ENCODE assay signal across 18 cellular contexts in genomic region chr2:110103060-110103961, GRCh38. TPM values are rescaled to one million over a fixed set of nuclear protein-coding genes. Genes with fewer than 3 reads are reported as not detected.
DNase-seq lines count a peak whose midpoint lies in the region; ATAC-seq, FAIRE-seq and TF ChIP-seq lines count a peak whose summit lies in the region.
"Had no signal": no experiment of that assay in that cellular context is flagged by ENCODE, and none has a peak within 500 bp of the region (broad histone marks: within the 10 kb centered on the region; RNA-seq: fewer than 3 reads in every experiment).

No MANE protein-coding gene starts in this region.

- H3K4me1 Mint-ChIP-seq in astrocyte (ENCODE audit: low read depth, unreplicated experiment), result peaks cover 37% of the 10 kb centered on the region
- H3K4me1 Mint-ChIP-seq: neural crest cell had no signal

- H3K27me3 Mint-ChIP-seq in astrocyte (ENCODE audit: low read depth, unreplicated experiment), result peaks cover 4% of the 10 kb centered on the region

- no peak for FAIRE-seq in astrocyte (lab: Jason Lieb, UNC)
- no peak for FAIRE-seq in HTR-8/SVneo (lab: Jason Lieb, UNC)
- FAIRE-seq: TTC549 had no signal

- H3K27ac ChIP-seq in astrocyte (ENCODE audit: low read depth, low read length) (peak overlapping the region; percentile 99), gastroesophageal sphincter (peak overlapping the region in 3 of 4 donors; percentile 68 to 83 (median 71))

- TF ChIP-seq POLR2A in gastroesophageal sphincter (IDR thresholded peaks at IDR 0.05), result no peak

- H3K4me3 ChIP-seq in astrocyte (ENCODE audit: insufficient read depth, low read depth, low read length), result no peak overlapping the region
- H3K4me3 ChIP-seq in gastroesophageal sphincter, result no peak overlapping the region
- H3K4me3 ChIP-seq: right atrium auricular region, tibial nerve had no signal

- H3K36me3 Mint-ChIP-seq in astrocyte (ENCODE audit: low read depth, unreplicated experiment), result no peaks in the 10 kb centered on the region

- peak overlapping the region; percentile 88 for H3K9ac ChIP-seq in astrocyte (ENCODE audit: low read length)

- H3K9me3 Mint-ChIP-seq in astrocyte (ENCODE audit: unreplicated experiment), result peaks cover 6% of the 10 kb centered on the region
- H3K9me3 Mint-ChIP-seq: activated T-helper 1 cell treated with anti-CD3 and anti-CD28 coated beads, Interleukin-12 subunit alpha, Interleukin-12 subunit beta, Interleukin-2, Interleukin-4 antibody, amounts not matched to agents 30 ng/mL and 10 ng/mL and 1 ng/mL, durations not matched to agents 14 hours and 24 hours and 36 hours; neural crest cell had no signal

- H2AFZ ChIP-seq in astrocyte (ENCODE audit: low read depth, low read length), result no peak overlapping the region

- H3K36me3 ChIP-seq in astrocyte (ENCODE audit: insufficient read depth, low read length), result no peaks in the 10 kb centered on the region
- H3K36me3 ChIP-seq in gastroesophageal sphincter, result no peaks in the 10 kb centered on the region
- H3K36me3 ChIP-seq: right atrium auricular region, tibial nerve had no signal

- H3K4me3 Mint-ChIP-seq in astrocyte (ENCODE audit: unreplicated experiment), result no peak overlapping the region
- H3K4me3 Mint-ChIP-seq: activated T-helper 1 cell treated with anti-CD3 and anti-CD28 coated beads, Interleukin-12 subunit alpha, Interleukin-12 subunit beta, Interleukin-2, Interleukin-4 antibody, amounts not matched to agents 30 ng/mL and 10 ng/mL and 1 ng/mL, durations not matched to agents 14 hours and 24 hours and 36 hours; neural crest cell had no signal

- no peak for TF ChIP-seq EP300 in gastroesophageal sphincter (IDR thresholded peaks at IDR 0.05)

- H3K79me2 ChIP-seq in astrocyte (ENCODE audit: insufficient read depth, low read length), result peaks cover 13% of the 10 kb centered on the region

- H3K4me1 ChIP-seq in astrocyte (ENCODE audit: insufficient read depth, low read length) (peaks cover 67% of the 10 kb centered on the region), gastroesophageal sphincter (peaks cover 0 to 19% (median 11%) of the 10 kb centered on the region in 3 donors)

- H3K27me3 ChIP-seq in astrocyte (ENCODE audit: insufficient read depth, low read length), result no peaks in the 10 kb centered on the region
- H3K27me3 ChIP-seq in gastroesophageal sphincter, result peaks cover 23% of the 10 kb centered on the region
- H3K27me3 ChIP-seq: right atrium auricular region had no signal

- no peak overlapping the region for H3K4me2 ChIP-seq in astrocyte (ENCODE audit: low read length)

- WGBS in gastroesophageal sphincter (ENCODE audit: low coverage in 1 of 2), 2 donors, result 100% methylated on average over 1 of the region's 20 CpGs; no CpG with 5 or more reads in 1 of the 2 donors

- no peak for ATAC-seq in gastroesophageal sphincter
- ATAC-seq in GM19397 (IDR thresholded peaks at IDR 0.05; ENCODE audit: unreplicated experiment), result no peak

- peak overlapping the region; percentile 98 for H3K27ac Mint-ChIP-seq in astrocyte (ENCODE audit: unreplicated experiment)
- H3K27ac Mint-ChIP-seq: activated T-helper 1 cell treated with anti-CD3 and anti-CD28 coated beads, Interleukin-12 subunit alpha, Interleukin-12 subunit beta, Interleukin-2, Interleukin-4 antibody, amounts not matched to agents 30 ng/mL and 10 ng/mL and 1 ng/mL, durations not matched to agents 14 hours and 24 hours and 36 hours had no signal

- TF ChIP-seq CTCF in astrocyte (IDR thresholded peaks at IDR 0.05; ENCODE audit: insufficient read depth, low read depth, low read length), result no peak
- TF ChIP-seq CTCF in gastroesophageal sphincter (IDR thresholded peaks at IDR 0.05), result no peak

- no peaks in the 10 kb centered on the region for H3K9me3 ChIP-seq in astrocyte (ENCODE audit: insufficient read depth, low read depth, low read length)
- no peaks in the 10 kb centered on the region for H3K9me3 ChIP-seq in gastroesophageal sphincter
- H3K9me3 ChIP-seq: right atrium auricular region had no signal

- H4K20me1 ChIP-seq in astrocyte (ENCODE audit: insufficient read depth, low read length), result no peaks in the 10 kb centered on the region

- DNase-seq in HK-2 (ENCODE audit: unreplicated experiment), result peak; percentile 6
- DNase-seq in astrocyte (ENCODE audit: low read depth), result no peak
- peak; percentile 15 for DNase-seq in stimulated activated CD8-positive, alpha-beta memory T cell treated with anti-CD3 and anti-CD28 coated beads, Interleukin-4, amount 100 ng/mL, for 48 hours
- no peak for DNase-seq in NCI-H2171 treated with DMSO at 0.1 percent for 48 hours (lab: John Stamatoyannopoulos, UW)
- DNase-seq in HT-29 (ENCODE audit: low spot score), result no peak
- DNase-seq in HTR-8/SVneo (ENCODE audit: insufficient read length, low spot score), result no peak
- DNase-seq: activated CD4-positive, alpha-beta T cell treated with anti-CD3 and anti-CD28 coated beads, Interleukin-2, amount 50 U/mL, for 48 hours; amniotic stem cell; KG1; NCI-H2227 treated with DMSO at 0.1 percent for 48 hours; stimulated activated CD4-positive, alpha-beta T cell treated with anti-CD3 and anti-CD28 coated beads, Interleukin-2, amount 100 ng/mL, for 48 hours had no signal

RNA-seq across cellular contexts. Expression of gene MALL, which starts 12.3 kb away (rescaled TPM):
- total RNA-seq in astrocyte (0.19 and 0.36 TPM in 2 replicates), gastroesophageal sphincter (10 to 100 TPM in 3 of 4 donors, 1 to 10 TPM in 1; 2.5 to 28.3 (median 14.8) TPM)
- total RNA-seq in HT-29 (2014; rRNA removed; shearing (Covaris generic)), result 82.0 and 83.0 TPM in 2 replicates

Comparison
In these comparisons a context has a peak if more than half of its experiments do, and no peak if none do; other contexts are left out.
1. DNase-seq: peak in HK-2 (single experiment) and stimulated activated CD8-positive, alpha-beta memory T cell treated with anti-CD3 and anti-CD28 coated beads, Interleukin-4, amount 100 ng/mL, for 48 hours (single experiment); none in astrocyte (single experiment), NCI-H2171 treated with DMSO at 0.1 percent for 48 hours (single experiment), HT-29 (single experiment) and HTR-8/SVneo (single experiment).